Comparison of ENCODE assay signal across 24 cellular contexts in genomic region chr15:54820811-54821210, GRCh38.
A peak's percentile ranks its signal among the peaks of the same experiment; 100 is the strongest.
DNase-seq lines count a peak whose midpoint lies in the region; ATAC-seq and TF ChIP-seq lines count a peak whose summit lies in the region.
"Had no signal": no experiment of that assay in that cellular context is flagged by ENCODE, and none has a peak within 500 bp of the region (broad histone marks: within the 10 kb centered on the region; RNA-seq: fewer than 3 reads in every experiment).

No MANE protein-coding gene starts in this region.

- H3K27ac ChIP-seq in colonic mucosa: no peak overlapping the region
- no peak overlapping the region for H3K27ac ChIP-seq in CD8-positive, alpha-beta memory T cell (ENCODE audit: low read depth, low read length)
- H3K27ac ChIP-seq: GM23248 had no signal

- H3K9ac ChIP-seq in colonic mucosa (ENCODE audit: low read depth in 2 of 2, low read length in 2 of 2): no peak overlapping the region
- H3K9ac ChIP-seq: GM23248 had no signal

- no peaks in the 10 kb centered on the region for H3K36me3 Mint-ChIP-seq in CD8-positive, alpha-beta memory T cell
- H3K36me3 Mint-ChIP-seq: CD14-positive monocyte had no signal

- no peaks in the 10 kb centered on the region for H3K4me1 Mint-ChIP-seq in CD8-positive, alpha-beta memory T cell

- intact Hi-C loops in colonic mucosa (cut with DNase I): no loop called here

- no peaks in the 10 kb centered on the region for H3K9me3 ChIP-seq in colonic mucosa
- no peaks in the 10 kb centered on the region for H3K9me3 ChIP-seq in CD8-positive, alpha-beta memory T cell (ENCODE audit: low read length)

- CTCF ChIA-PET in CD8-positive, alpha-beta memory T cell (lab: Charles Lee): no interaction called here

- TF ChIP-seq CTCF in colonic mucosa (IDR thresholded peaks at IDR 0.05): no peak

- POLR2A ChIA-PET in CD8-positive, alpha-beta memory T cell (lab: Charles Lee): no interaction called here

- H3K9me3 Mint-ChIP-seq in CD8-positive, alpha-beta memory T cell: peaks cover 0 to 4% (median 2%) of the 10 kb centered on the region in 5 donors

- no peaks in the 10 kb centered on the region for H3K4me1 ChIP-seq in colonic mucosa
- H3K4me1 ChIP-seq in CD8-positive, alpha-beta memory T cell (ENCODE audit: insufficient read depth, low read length): no peaks in the 10 kb centered on the region

- DNase-seq in H4 (ENCODE audit: low spot score) (peak; percentile 6), anterior cingulate cortex (lab: John Stamatoyannopoulos, UW) (peak in 38 of 58 donors; percentile 0 to 65 (median 12)), medulla oblongata (ENCODE audit: extremely low spot score) (peak; percentile 78), putamen (ENCODE audit: low spot score) (peak; percentile 22), colonic mucosa (no peak)
- no peak for DNase-seq in CD8-positive, alpha-beta memory T cell
- DNase-seq: ACHN, AML-193, COR-L47, DMS 273 treated with DMSO at 0.1 percent for 48 hours, DND-41, GM23248, Kasumi-1, NCI-H1105 treated with DMSO at 0.1 percent for 48 hours, NCI-H187, NCI-H2107, NCI-H2227 treated with DMSO at 0.1 percent for 48 hours, NCI-H510A treated with DMSO at 0.1 percent for 48 hours, NCI-H82, PC-3, RPMI8226 had no signal

- no peak overlapping the region for H3K4me3 ChIP-seq in colonic mucosa
- H3K4me3 ChIP-seq in CD8-positive, alpha-beta memory T cell (ENCODE audit: low read length): no peak overlapping the region
- H3K4me3 ChIP-seq: GM23248 had no signal

- peaks cover 0 to 5% of the 10 kb centered on the region in 2 donors for H3K27me3 Mint-ChIP-seq in CD8-positive, alpha-beta memory T cell

- ATAC-seq in GM18909 (IDR thresholded peaks at IDR 0.05; ENCODE audit: poor library complexity, unreplicated experiment): no peak
- no peak for ATAC-seq in GM21529 (IDR thresholded peaks at IDR 0.05; ENCODE audit: unreplicated experiment)
- ATAC-seq: PC-3 had no signal

- no peak overlapping the region for H3K27ac Mint-ChIP-seq in CD8-positive, alpha-beta memory T cell
- H3K27ac Mint-ChIP-seq: CD14-positive monocyte had no signal

- no peaks in the 10 kb centered on the region for H3K27me3 ChIP-seq in colonic mucosa
- H3K27me3 ChIP-seq in CD8-positive, alpha-beta memory T cell (ENCODE audit: insufficient read depth, low read length, poor library complexity, severe bottlenecking): no peaks in the 10 kb centered on the region

- H3K4me3 Mint-ChIP-seq in CD8-positive, alpha-beta memory T cell: no peak overlapping the region
- H3K4me3 Mint-ChIP-seq: CD14-positive monocyte had no signal

- H3K36me3 ChIP-seq in colonic mucosa: no peaks in the 10 kb centered on the region
- no peaks in the 10 kb centered on the region for H3K36me3 ChIP-seq in CD8-positive, alpha-beta memory T cell (ENCODE audit: insufficient read depth, low read length)

Comparison
In these comparisons a context has a peak if more than half of its experiments do, and no peak if none do; other contexts are left out.
1. DNase-seq: peak in H4 (single experiment), anterior cingulate cortex (38 of 58), medulla oblongata (single experiment) and putamen (single experiment); none in colonic mucosa (single experiment) and CD8-positive, alpha-beta memory T cell (0 of 5).